Comparison of ENCODE assay signal across 31 cellular contexts in the genomic region with DNA sequence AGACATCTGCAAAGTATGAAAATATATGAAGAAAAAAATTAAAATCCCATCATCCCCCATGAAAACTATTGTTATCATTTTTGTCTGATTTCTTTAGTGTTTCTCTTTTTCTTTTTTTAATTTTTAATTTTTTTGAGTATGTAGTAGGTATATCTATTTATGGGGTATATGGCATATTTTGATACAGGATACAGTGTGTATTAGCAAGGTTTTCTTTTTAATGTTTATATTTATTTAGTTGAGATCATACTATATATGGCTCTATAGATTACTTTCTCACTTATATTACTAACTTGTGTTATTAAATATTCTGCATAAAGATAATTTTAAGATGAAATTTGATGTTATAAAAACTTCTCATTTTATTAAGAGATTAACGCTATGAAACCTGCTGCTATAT.
"Had no signal": no experiment of that assay in that cellular context is flagged by ENCODE, and none has a peak within 500 bp of the region (broad histone marks: within the 10 kb centered on the region; RNA-seq: fewer than 3 reads in every experiment).

No MANE protein-coding gene starts in this region.

- H3K36me3 ChIP-seq: cardiac muscle cell, neural progenitor cell had no signal

- H3K4me1 ChIP-seq: adrenal gland, neural progenitor cell, testis had no signal

- H3K9me3 ChIP-seq: adrenal gland, body of pancreas, left lung, lower lobe of right lung, right atrium auricular region, spleen, testis, transverse colon had no signal

- H3K27me3 Mint-ChIP-seq: activated CD4-positive, alpha-beta memory T cell treated with anti-CD3 and anti-CD28 coated beads, Interleukin-2, amount 10 ng/mL, durations not matched to agents 7 days and 5 days; activated CD4-positive, alpha-beta T cell treated with anti-CD3 and anti-CD28 coated beads, Interleukin-2, amount 10 ng/mL, durations not matched to agents 7 days and 5 days had no signal

- ATAC-seq: body of pancreas, left lung, lower lobe of right lung, WTC11 had no signal

- H3K27me3 ChIP-seq: adrenal gland, body of pancreas, cardiac muscle cell, dorsolateral prefrontal cortex, left lung, neural progenitor cell, right atrium auricular region, spleen, testis, transverse colon had no signal

- H3K27ac Mint-ChIP-seq: neural progenitor cell; T-helper 1 cell treated with Interleukin-12 subunit alpha and Interleukin-12 subunit beta and Interleukin-4 antibody, amounts not matched to agents 30 μg/mL and 1 μg/mL, for 36 hours; WTC11 had no signal

- H3K27ac ChIP-seq: adrenal gland, body of pancreas, cardiac muscle cell, coronary artery, left lung, lower lobe of right lung, neural progenitor cell, right atrium auricular region, spleen, testis, transverse colon had no signal

- H3K4me3 ChIP-seq: adrenal gland, body of pancreas, cardiac muscle cell, coronary artery, left lung, lower lobe of right lung, neural progenitor cell, right atrium auricular region, spleen, testis, transverse colon had no signal

- DNase-seq: activated CD4-positive, alpha-beta memory T cell treated with anti-CD3 and anti-CD28 coated beads, Interleukin-2, amount 10 ng/mL, durations not matched to agents 7 days and 5 days; activated CD4-positive, alpha-beta T cell treated with anti-CD3 and anti-CD28 coated beads for 1 hour; activated CD4-positive, alpha-beta T cell treated with anti-CD3 and anti-CD28 coated beads, Interleukin-2, amount 10 ng/mL, durations not matched to agents 7 days and 5 days; activated gamma-delta T cell; activated naive CD4-positive, alpha-beta T cell treated with anti-CD3 and anti-CD28 coated beads, Interleukin-2, amount 50 U/mL, for 16 hours; adrenal gland; aorta; body of pancreas; cerebellar nuclear complex; dorsolateral prefrontal cortex; effector memory CD4-positive, alpha-beta T cell; left lung; lower lobe of right lung; mesenchymal stem cell; natural killer cell; occipital lobe; spleen; stimulated activated naive CD4-positive, alpha-beta T cell treated with Interleukin-2 at 50 U/mL for 16 hours; T1000; testis; transverse colon had no signal

- H3K4me3 Mint-ChIP-seq: activated CD4-positive, alpha-beta memory T cell treated with anti-CD3 and anti-CD28 coated beads, Interleukin-2, amount 10 ng/mL, durations not matched to agents 7 days and 5 days; activated CD4-positive, alpha-beta T cell treated with anti-CD3 and anti-CD28 coated beads, Interleukin-2, amount 10 ng/mL, durations not matched to agents 7 days and 5 days; activated T-helper 1 cell treated with anti-CD3 and anti-CD28 coated beads, Interleukin-12 subunit alpha, Interleukin-12 subunit beta, Interleukin-2, Interleukin-4 antibody, amounts not matched to agents 30 ng/mL and 10 ng/mL and 1 ng/mL, durations not matched to agents 14 hours and 24 hours and 36 hours; natural killer cell; neural progenitor cell; T-helper 1 cell treated with Interleukin-12 subunit alpha and Interleukin-12 subunit beta and Interleukin-4 antibody, amounts not matched to agents 30 μg/mL and 1 μg/mL, for 36 hours; WTC11 had no signal

- FAIRE-seq: frontal cortex, islet of Langerhans, urothelium cell line had no signal

- H3K9me3 Mint-ChIP-seq: activated CD4-positive, alpha-beta memory T cell treated with anti-CD3 and anti-CD28 coated beads, Interleukin-2, amount 10 ng/mL, durations not matched to agents 7 days and 5 days; activated CD4-positive, alpha-beta T cell treated with anti-CD3 and anti-CD28 coated beads, Interleukin-2, amount 10 ng/mL, durations not matched to agents 7 days and 5 days; activated T-helper 1 cell treated with anti-CD3 and anti-CD28 coated beads, Interleukin-12 subunit alpha, Interleukin-12 subunit beta, Interleukin-2, Interleukin-4 antibody, amounts not matched to agents 30 ng/mL and 10 ng/mL and 1 ng/mL, durations not matched to agents 14 hours and 24 hours and 36 hours; natural killer cell; neural progenitor cell; T-helper 1 cell treated with Interleukin-12 subunit alpha and Interleukin-12 subunit beta and Interleukin-4 antibody, amounts not matched to agents 30 μg/mL and 1 μg/mL, for 36 hours; WTC11 had no signal
